ENCODE assay signal across 21 cellular contexts in genomic region chr2:123101434-123101833, GRCh38.
"Had no signal": no experiment of that assay in that cellular context is flagged by ENCODE, and none has a peak within 500 bp of the region (broad histone marks: within the 10 kb centered on the region; RNA-seq: fewer than 3 reads in every experiment).

No MANE protein-coding gene starts in this region.

- DNase-seq: KBM-7, NCI-H1092, NCI-H1105 treated with DMSO at 0.1 percent for 48 hours, NCI-H1417 treated with DMSO at 0.1 percent for 48 hours, NCI-H146, NCI-H1694 treated with DMSO at 0.1 percent for 48 hours, NCI-H1930, NCI-H2081, NCI-H2107, NCI-H2227 treated with DMSO at 0.1 percent for 48 hours, NCI-H524, NCI-H526 treated with DMSO at 0.1 percent for 48 hours, NCI-H748 treated with DMSO at 0.1 percent for 48 hours, PC-9, Peyer's patch, SHP77 treated with DMSO at 0.1 percent for 48 hours, SJCRH30, T-helper 1 cell, T-helper 17 cell had no signal

- ATAC-seq: Right ventricle myocardium inferior, SK-N-SH treated with all-trans-retinoic acid at 6 μM for 48 hours, T-helper 17 cell had no signal

- H3K4me3 ChIP-seq: PC-9, Peyer's patch, SJCRH30 had no signal

- H3K27me3 ChIP-seq: Peyer's patch, SJCRH30 had no signal

- H3K36me3 ChIP-seq: Peyer's patch, SJCRH30 had no signal

- H3K9me3 ChIP-seq: Peyer's patch, SJCRH30 had no signal

- H3K4me1 ChIP-seq: Peyer's patch, SJCRH30 had no signal

- H3K4me2 ChIP-seq: PC-9 had no signal

- H2AFZ ChIP-seq: PC-9 had no signal

- H3K27ac ChIP-seq: PC-9, Peyer's patch, SJCRH30 had no signal
